ENCODE assay signal across 2 cellular contexts in the genomic region with DNA sequence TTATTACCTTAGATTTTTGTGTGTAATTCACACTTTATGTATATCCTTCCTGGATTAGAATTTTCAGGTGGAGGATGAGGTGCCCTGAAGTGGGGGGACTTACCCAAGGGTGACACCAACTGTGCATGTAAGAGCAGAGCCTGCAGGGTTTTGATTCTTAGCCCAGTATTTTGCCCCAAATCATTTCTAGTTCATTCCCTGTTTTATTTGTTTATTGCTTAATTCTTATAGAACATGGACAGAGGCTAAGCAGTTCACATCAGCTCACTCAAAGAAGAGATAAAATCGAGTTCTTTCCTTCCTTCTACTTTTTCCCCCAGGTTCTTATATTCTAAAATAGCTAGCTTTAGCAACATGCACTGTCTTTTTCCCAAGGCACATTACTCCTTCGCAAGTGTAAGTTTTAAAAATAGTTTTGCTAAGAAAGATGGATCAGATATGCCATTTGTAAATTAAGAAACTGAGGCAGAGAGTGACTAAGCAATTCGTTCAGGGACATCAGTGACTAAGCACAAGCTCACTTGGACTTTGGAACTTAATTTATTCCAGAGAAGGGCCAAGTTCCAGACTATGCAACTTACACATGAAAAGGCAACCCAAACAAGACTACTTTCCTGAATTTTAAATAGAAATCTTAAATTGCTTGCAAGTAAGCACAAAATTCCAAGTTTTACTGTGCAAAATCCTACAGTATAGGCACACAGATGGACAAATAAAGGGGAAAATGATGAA.
TF ChIP-seq lines count a peak whose summit lies in the region.

No MANE protein-coding gene starts in this region.

TF ChIP-seq in GM23338, 12 proteins besides CTCF, POLR2A, EP300 and RAD21 (continued from another document and continues in another):
- TF ChIP-seq, protein P1, sequence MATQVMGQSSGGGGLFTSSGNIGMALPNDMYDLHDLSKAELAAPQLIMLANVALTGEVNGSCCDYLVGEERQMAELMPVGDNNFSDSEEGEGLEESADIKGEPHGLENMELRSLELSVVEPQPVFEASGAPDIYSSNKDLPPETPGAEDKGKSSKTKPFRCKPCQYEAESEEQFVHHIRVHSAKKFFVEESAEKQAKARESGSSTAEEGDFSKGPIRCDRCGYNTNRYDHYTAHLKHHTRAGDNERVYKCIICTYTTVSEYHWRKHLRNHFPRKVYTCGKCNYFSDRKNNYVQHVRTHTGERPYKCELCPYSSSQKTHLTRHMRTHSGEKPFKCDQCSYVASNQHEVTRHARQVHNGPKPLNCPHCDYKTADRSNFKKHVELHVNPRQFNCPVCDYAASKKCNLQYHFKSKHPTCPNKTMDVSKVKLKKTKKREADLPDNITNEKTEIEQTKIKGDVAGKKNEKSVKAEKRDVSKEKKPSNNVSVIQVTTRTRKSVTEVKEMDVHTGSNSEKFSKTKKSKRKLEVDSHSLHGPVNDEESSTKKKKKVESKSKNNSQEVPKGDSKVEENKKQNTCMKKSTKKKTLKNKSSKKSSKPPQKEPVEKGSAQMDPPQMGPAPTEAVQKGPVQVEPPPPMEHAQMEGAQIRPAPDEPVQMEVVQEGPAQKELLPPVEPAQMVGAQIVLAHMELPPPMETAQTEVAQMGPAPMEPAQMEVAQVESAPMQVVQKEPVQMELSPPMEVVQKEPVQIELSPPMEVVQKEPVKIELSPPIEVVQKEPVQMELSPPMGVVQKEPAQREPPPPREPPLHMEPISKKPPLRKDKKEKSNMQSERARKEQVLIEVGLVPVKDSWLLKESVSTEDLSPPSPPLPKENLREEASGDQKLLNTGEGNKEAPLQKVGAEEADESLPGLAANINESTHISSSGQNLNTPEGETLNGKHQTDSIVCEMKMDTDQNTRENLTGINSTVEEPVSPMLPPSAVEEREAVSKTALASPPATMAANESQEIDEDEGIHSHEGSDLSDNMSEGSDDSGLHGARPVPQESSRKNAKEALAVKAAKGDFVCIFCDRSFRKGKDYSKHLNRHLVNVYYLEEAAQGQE (IDR thresholded peaks at IDR 0.05; ENCODE audit: unreplicated experiment): no peak
- TF ChIP-seq, protein P2, sequence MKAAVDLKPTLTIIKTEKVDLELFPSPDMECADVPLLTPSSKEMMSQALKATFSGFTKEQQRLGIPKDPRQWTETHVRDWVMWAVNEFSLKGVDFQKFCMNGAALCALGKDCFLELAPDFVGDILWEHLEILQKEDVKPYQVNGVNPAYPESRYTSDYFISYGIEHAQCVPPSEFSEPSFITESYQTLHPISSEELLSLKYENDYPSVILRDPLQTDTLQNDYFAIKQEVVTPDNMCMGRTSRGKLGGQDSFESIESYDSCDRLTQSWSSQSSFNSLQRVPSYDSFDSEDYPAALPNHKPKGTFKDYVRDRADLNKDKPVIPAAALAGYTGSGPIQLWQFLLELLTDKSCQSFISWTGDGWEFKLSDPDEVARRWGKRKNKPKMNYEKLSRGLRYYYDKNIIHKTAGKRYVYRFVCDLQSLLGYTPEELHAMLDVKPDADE (IDR thresholded peaks at IDR 0.05): no peak
- TF ChIP-seq STAT1 (IDR thresholded peaks at IDR 0.05; ENCODE audit: unreplicated experiment) (no peak), CREB1 (CRISPR knock-in tag; IDR thresholded peaks at IDR 0.05; ENCODE audit: low read depth) (no peak), ZNF331 (CRISPR knock-in tag; IDR thresholded peaks at IDR 0.05; ENCODE audit: low read depth) (no peak), JUNB (IDR thresholded peaks at IDR 0.05; ENCODE audit: unreplicated experiment) (no peak), ZNF114 (CRISPR knock-in tag; IDR thresholded peaks at IDR 0.05) (no peak), POLR2AphosphoS5 (IDR thresholded peaks at IDR 0.05; ENCODE audit: low read depth) (no peak), NANOG (IDR thresholded peaks at IDR 0.05; ENCODE audit: borderline replicate concordance) (no peak), EZH2 (IDR thresholded peaks at IDR 0.05; ENCODE audit: low read depth, unreplicated experiment) (no peak)

TF ChIP-seq in HepG2, 621 proteins besides CTCF, POLR2A, EP300 and RAD21:
- TF ChIP-seq, protein P3, sequence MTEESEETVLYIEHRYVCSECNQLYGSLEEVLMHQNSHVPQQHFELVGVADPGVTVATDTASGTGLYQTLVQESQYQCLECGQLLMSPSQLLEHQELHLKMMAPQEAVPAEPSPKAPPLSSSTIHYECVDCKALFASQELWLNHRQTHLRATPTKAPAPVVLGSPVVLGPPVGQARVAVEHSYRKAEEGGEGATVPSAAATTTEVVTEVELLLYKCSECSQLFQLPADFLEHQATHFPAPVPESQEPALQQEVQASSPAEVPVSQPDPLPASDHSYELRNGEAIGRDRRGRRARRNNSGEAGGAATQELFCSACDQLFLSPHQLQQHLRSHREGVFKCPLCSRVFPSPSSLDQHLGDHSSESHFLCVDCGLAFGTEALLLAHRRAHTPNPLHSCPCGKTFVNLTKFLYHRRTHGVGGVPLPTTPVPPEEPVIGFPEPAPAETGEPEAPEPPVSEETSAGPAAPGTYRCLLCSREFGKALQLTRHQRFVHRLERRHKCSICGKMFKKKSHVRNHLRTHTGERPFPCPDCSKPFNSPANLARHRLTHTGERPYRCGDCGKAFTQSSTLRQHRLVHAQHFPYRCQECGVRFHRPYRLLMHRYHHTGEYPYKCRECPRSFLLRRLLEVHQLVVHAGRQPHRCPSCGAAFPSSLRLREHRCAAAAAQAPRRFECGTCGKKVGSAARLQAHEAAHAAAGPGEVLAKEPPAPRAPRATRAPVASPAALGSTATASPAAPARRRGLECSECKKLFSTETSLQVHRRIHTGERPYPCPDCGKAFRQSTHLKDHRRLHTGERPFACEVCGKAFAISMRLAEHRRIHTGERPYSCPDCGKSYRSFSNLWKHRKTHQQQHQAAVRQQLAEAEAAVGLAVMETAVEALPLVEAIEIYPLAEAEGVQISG (CRISPR knock-in tag; IDR thresholded peaks at IDR 0.05): no peak
- TF ChIP-seq, protein P4, sequence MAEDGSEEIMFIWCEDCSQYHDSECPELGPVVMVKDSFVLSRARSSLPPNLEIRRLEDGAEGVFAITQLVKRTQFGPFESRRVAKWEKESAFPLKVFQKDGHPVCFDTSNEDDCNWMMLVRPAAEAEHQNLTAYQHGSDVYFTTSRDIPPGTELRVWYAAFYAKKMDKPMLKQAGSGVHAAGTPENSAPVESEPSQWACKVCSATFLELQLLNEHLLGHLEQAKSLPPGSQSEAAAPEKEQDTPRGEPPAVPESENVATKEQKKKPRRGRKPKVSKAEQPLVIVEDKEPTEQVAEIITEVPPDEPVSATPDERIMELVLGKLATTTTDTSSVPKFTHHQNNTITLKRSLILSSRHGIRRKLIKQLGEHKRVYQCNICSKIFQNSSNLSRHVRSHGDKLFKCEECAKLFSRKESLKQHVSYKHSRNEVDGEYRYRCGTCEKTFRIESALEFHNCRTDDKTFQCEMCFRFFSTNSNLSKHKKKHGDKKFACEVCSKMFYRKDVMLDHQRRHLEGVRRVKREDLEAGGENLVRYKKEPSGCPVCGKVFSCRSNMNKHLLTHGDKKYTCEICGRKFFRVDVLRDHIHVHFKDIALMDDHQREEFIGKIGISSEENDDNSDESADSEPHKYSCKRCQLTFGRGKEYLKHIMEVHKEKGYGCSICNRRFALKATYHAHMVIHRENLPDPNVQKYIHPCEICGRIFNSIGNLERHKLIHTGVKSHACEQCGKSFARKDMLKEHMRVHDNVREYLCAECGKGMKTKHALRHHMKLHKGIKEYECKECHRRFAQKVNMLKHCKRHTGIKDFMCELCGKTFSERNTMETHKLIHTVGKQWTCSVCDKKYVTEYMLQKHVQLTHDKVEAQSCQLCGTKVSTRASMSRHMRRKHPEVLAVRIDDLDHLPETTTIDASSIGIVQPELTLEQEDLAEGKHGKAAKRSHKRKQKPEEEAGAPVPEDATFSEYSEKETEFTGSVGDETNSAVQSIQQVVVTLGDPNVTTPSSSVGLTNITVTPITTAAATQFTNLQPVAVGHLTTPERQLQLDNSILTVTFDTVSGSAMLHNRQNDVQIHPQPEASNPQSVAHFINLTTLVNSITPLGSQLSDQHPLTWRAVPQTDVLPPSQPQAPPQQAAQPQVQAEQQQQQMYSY (CRISPR knock-in tag; IDR thresholded peaks at IDR 0.05): no peak
- TF ChIP-seq ZNF768 (CRISPR knock-in tag; IDR thresholded peaks at IDR 0.05) (no peak), NFE2L2 (IDR thresholded peaks at IDR 0.05; ENCODE audit: low read length) (peak; percentile 42), TCF7L2 (IDR thresholded peaks at IDR 0.05; ENCODE audit: low read depth, low read length) (no peak)
